ENCODE assay signal across 11 cellular contexts in genomic region chr22:41863472-41863871, GRCh38. TPM values are rescaled to one million over a fixed set of nuclear protein-coding genes. Genes with fewer than 3 reads are reported as not detected.
DNase-seq lines count a peak whose midpoint lies in the region; ATAC-seq and TF ChIP-seq lines count a peak whose summit lies in the region.
"Had no signal": no experiment of that assay in that cellular context is flagged by ENCODE, and none has a peak within 500 bp of the region (broad histone marks: within the 10 kb centered on the region; RNA-seq: fewer than 3 reads in every experiment).

No MANE protein-coding gene starts in this region.

- 78 to 84% methylated on average over 2 of the region's 2 CpGs for WGBS in tibial nerve, 2 donors

- no peak for ATAC-seq in activated naive CD4-positive, alpha-beta T cell treated with anti-CD3 and anti-CD28 coated beads, Interleukin-2, amount 50 U/mL, for 72 hours

- no peak for TF ChIP-seq EP300 in tibial nerve (IDR thresholded peaks at IDR 0.05)

- no peaks in the 10 kb centered on the region for H3K9me3 ChIP-seq in tibial nerve
- H3K9me3 ChIP-seq: MG63 had no signal

- peak overlapping the region in 3 of 4 donors; percentile 68 to 77 (median 68) for H3K27ac ChIP-seq in tibial nerve

- peaks cover 52% of the 10 kb centered on the region for H3K4me1 Mint-ChIP-seq in activated naive CD4-positive, alpha-beta T cell treated with anti-CD3 and anti-CD28 coated beads, Interleukin-2, amount 10 ng/mL, durations not matched to agents 7 days and 5 days
- H3K4me1 Mint-ChIP-seq in activated CD4-positive, alpha-beta memory T cell treated with anti-CD3 and anti-CD28 coated beads, Interleukin-2, amount 10 ng/mL, durations not matched to agents 7 days and 5 days, result peaks cover 58% of the 10 kb centered on the region

- DNase-seq in activated naive CD4-positive, alpha-beta T cell treated with anti-CD3 and anti-CD28 coated beads, Interleukin-2, amount 50 U/mL, for 72 hours (ENCODE audit: low spot score in 2 of 2), result no peak
- DNase-seq in activated naive CD4-positive, alpha-beta T cell treated with anti-CD3 and anti-CD28 coated beads, Interleukin-2, amount 10 ng/mL, durations not matched to agents 7 days and 5 days, result no peak
- DNase-seq in activated CD4-positive, alpha-beta memory T cell treated with anti-CD3 and anti-CD28 coated beads, Interleukin-2, amount 10 ng/mL, durations not matched to agents 7 days and 5 days, result no peak
- DNase-seq in iris pigment epithelial cell (ENCODE audit: low read depth), result peak; percentile 26
- DNase-seq in tibial nerve (ENCODE audit: low spot score in 2 of 2), result no peak
- DNase-seq in GM13977 (ENCODE audit: low spot score), result no peak
- DNase-seq in NOMO-1 treated with dmso at 0.1 percent for 144 hours (lab: John Stamatoyannopoulos, UW; ENCODE audit: unreplicated experiment), result no peak
- DNase-seq in NCI-H2081 treated with DMSO at 0.1 percent for 48 hours (lab: John Stamatoyannopoulos, UW), result no peak
- DNase-seq: caudate nucleus, MG63, NCI-H226 had no signal

- H3K36me3 Mint-ChIP-seq in activated naive CD4-positive, alpha-beta T cell treated with anti-CD3 and anti-CD28 coated beads, Interleukin-2, amount 50 U/mL, for 72 hours, result peaks cover 10 to 29% of the 10 kb centered on the region in 2 donors
- peaks cover 27% of the 10 kb centered on the region for H3K36me3 Mint-ChIP-seq in activated naive CD4-positive, alpha-beta T cell treated with anti-CD3 and anti-CD28 coated beads, Interleukin-2, amount 10 ng/mL, durations not matched to agents 7 days and 5 days
- peaks cover 45% of the 10 kb centered on the region for H3K36me3 Mint-ChIP-seq in activated CD4-positive, alpha-beta memory T cell treated with anti-CD3 and anti-CD28 coated beads, Interleukin-2, amount 10 ng/mL, durations not matched to agents 7 days and 5 days (ENCODE audit: low read depth)

- peaks cover 0 to 80% (median 29%) of the 10 kb centered on the region in 4 donors for H3K4me1 ChIP-seq in tibial nerve

- POLR2A ChIA-PET in activated CD4-positive, alpha-beta memory T cell treated with anti-CD3 and anti-CD28 coated beads, Interleukin-2, amount 10 ng/mL, durations not matched to agents 7 days and 5 days (lab: Charles Lee), result interaction anchor here (0.7 to 2.5 kb wide), 5 partner anchors 9 to 77 kb away, joined by 3 to 37 read pairs (median 9); partner anchors contain the start of gene SREBF2

- CTCF ChIA-PET in activated naive CD4-positive, alpha-beta T cell treated with anti-CD3 and anti-CD28 coated beads, Interleukin-2, amount 10 ng/mL, durations not matched to agents 7 days and 5 days (lab: Charles Lee), result interaction anchor here (1.2 to 2.1 kb wide), 3 partner anchors 22 to 166 kb away, joined by 3 to 8 read pairs (median 6); no protein-coding TSS in a partner anchor
- CTCF ChIA-PET in activated CD4-positive, alpha-beta memory T cell treated with anti-CD3 and anti-CD28 coated beads, Interleukin-2, amount 10 ng/mL, durations not matched to agents 7 days and 5 days (lab: Charles Lee), result interaction anchor here (2.0 to 2.6 kb wide), 6 partner anchors 63 to 196 kb away, joined by 9 to 20 read pairs (median 12); partner anchors contain the start of genes CCDC134, MEI1 and TNFRSF13C

- H3K27me3 ChIP-seq in tibial nerve, result no peaks in the 10 kb centered on the region
- H3K27me3 ChIP-seq: MG63 had no signal

- no peak overlapping the region for H3K4me3 Mint-ChIP-seq in activated naive CD4-positive, alpha-beta T cell treated with anti-CD3 and anti-CD28 coated beads, Interleukin-2, amount 10 ng/mL, durations not matched to agents 7 days and 5 days
- H3K4me3 Mint-ChIP-seq in activated CD4-positive, alpha-beta memory T cell treated with anti-CD3 and anti-CD28 coated beads, Interleukin-2, amount 10 ng/mL, durations not matched to agents 7 days and 5 days, result no peak overlapping the region

- H3K9me3 Mint-ChIP-seq in activated naive CD4-positive, alpha-beta T cell treated with anti-CD3 and anti-CD28 coated beads, Interleukin-2, amount 50 U/mL, for 72 hours, result no peaks in the 10 kb centered on the region
- H3K9me3 Mint-ChIP-seq in activated naive CD4-positive, alpha-beta T cell treated with anti-CD3 and anti-CD28 coated beads, Interleukin-2, amount 10 ng/mL, durations not matched to agents 7 days and 5 days, result no peaks in the 10 kb centered on the region
- H3K9me3 Mint-ChIP-seq in activated CD4-positive, alpha-beta memory T cell treated with anti-CD3 and anti-CD28 coated beads, Interleukin-2, amount 10 ng/mL, durations not matched to agents 7 days and 5 days, result no peaks in the 10 kb centered on the region

- H3K27me3 Mint-ChIP-seq in activated naive CD4-positive, alpha-beta T cell treated with anti-CD3 and anti-CD28 coated beads, Interleukin-2, amount 10 ng/mL, durations not matched to agents 7 days and 5 days, result no peaks in the 10 kb centered on the region
- no peaks in the 10 kb centered on the region for H3K27me3 Mint-ChIP-seq in activated CD4-positive, alpha-beta memory T cell treated with anti-CD3 and anti-CD28 coated beads, Interleukin-2, amount 10 ng/mL, durations not matched to agents 7 days and 5 days

- no peak for TF ChIP-seq POLR2A in tibial nerve (IDR thresholded peaks at IDR 0.05)

- in situ Hi-C loops in GM13977 (cut with MboI; ENCODE audit: low pct_unique_long_range_greater_than_20kb, low sequenced_read_pairs, unreplicated experiment), result no loop called here

- H3K4me3 ChIP-seq in tibial nerve, result no peak overlapping the region
- H3K4me3 ChIP-seq: MG63 had no signal

- peaks cover 0 to 25% (median 0%) of the 10 kb centered on the region in 3 donors for H3K36me3 ChIP-seq in tibial nerve

- TF ChIP-seq CTCF in tibial nerve (IDR thresholded peaks at IDR 0.05) (no peak), GM13977 (IDR thresholded peaks at IDR 0.05; ENCODE audit: extremely low read depth, insufficient read depth, missing control alignments) (no peak)

- peak overlapping the region; percentile 100 for H3K27ac Mint-ChIP-seq in activated naive CD4-positive, alpha-beta T cell treated with anti-CD3 and anti-CD28 coated beads, Interleukin-2, amount 50 U/mL, for 72 hours
- H3K27ac Mint-ChIP-seq in activated naive CD4-positive, alpha-beta T cell treated with anti-CD3 and anti-CD28 coated beads, Interleukin-2, amount 10 ng/mL, durations not matched to agents 7 days and 5 days, result no peak overlapping the region
- H3K27ac Mint-ChIP-seq in activated CD4-positive, alpha-beta memory T cell treated with anti-CD3 and anti-CD28 coated beads, Interleukin-2, amount 10 ng/mL, durations not matched to agents 7 days and 5 days, result peak overlapping the region; percentile 77

RNA-seq across cellular contexts. Expression of gene SREBF2, which starts 30.6 kb away (rescaled TPM):
- 100 to 1,000 TPM; 162 to 163 TPM for total RNA-seq in activated naive CD4-positive, alpha-beta T cell treated with anti-CD3 and anti-CD28 coated beads, Interleukin-2, amount 50 U/mL, for 72 hours
- total RNA-seq in activated CD4-positive, alpha-beta memory T cell treated with anti-CD3 and anti-CD28 coated beads, Interleukin-2, amount 10 ng/mL, durations not matched to agents 7 days and 5 days, result 100 to 1,000 TPM; 150 to 157 TPM
- total RNA-seq in tibial nerve, result 100 to 1,000 TPM in 3 of 4 donors, 10 to 100 TPM in 1; 73.5 to 157 (median 129) TPM

RNA-seq across cellular contexts. Expression of gene SHISA8, which starts 51.4 kb away (rescaled TPM):
- 1 to 10 TPM; 1.1 to 4.2 TPM for total RNA-seq in activated naive CD4-positive, alpha-beta T cell treated with anti-CD3 and anti-CD28 coated beads, Interleukin-2, amount 50 U/mL, for 72 hours
- total RNA-seq in activated CD4-positive, alpha-beta memory T cell treated with anti-CD3 and anti-CD28 coated beads, Interleukin-2, amount 10 ng/mL, durations not matched to agents 7 days and 5 days, result not detected
- 1 to 10 TPM in 1 of 4 donors, not detected in 3; 3.3 TPM for total RNA-seq in tibial nerve
